In the genomic region with DNA sequence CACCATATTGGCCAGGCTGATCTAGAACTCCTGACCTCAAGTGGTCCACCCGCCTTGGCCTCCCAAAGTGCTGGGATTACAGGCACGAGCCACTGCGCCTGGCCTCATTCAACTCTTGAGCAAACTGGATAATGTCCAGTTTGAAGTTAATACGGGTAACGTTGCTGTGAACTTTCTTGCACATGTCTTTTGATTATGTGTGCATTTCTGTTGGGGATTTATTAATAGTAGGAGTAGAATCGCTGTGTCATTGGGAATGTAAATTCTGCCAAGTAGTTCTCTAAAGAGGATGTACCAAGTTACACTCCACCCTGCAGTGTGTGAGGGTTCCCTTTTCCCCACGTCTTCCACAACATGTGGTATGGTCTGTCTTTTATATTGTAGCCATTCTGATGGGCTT, we compare ENCODE assay signal across 1 cellular context.
TF ChIP-seq lines count a peak whose summit lies in the region.

No MANE protein-coding gene starts in this region.

TF ChIP-seq in K562, 482 proteins besides CTCF, POLR2A, EP300 and RAD21 (continued from another document):
- TF ChIP-seq ARID3B (CRISPR knock-in tag; IDR thresholded peaks at IDR 0.05; ENCODE audit: borderline replicate concordance) (no peak), ZNF316 (IDR thresholded peaks at IDR 0.05) (peak; percentile 84), NFE2L1 (tag; IDR thresholded peaks at IDR 0.05; ENCODE audit: borderline replicate concordance, low read depth) (peak; percentile 39; the same call in 1 of the 2 replicates), NONO (IDR thresholded peaks at IDR 0.05; ENCODE audit: low read depth in 2 of 2, low read length in 1 of 2) (no peak), FOXK2 (conservative IDR thresholded peaks at IDR 0.05 in 1 of 2, IDR thresholded peaks at IDR 0.05 in 1 of 2; ENCODE audit: low read depth in 2 of 2) (peak in 1 of 2 experiments; percentile 96; a peak in 2 of 4 replicates), SREBF2 (CRISPR knock-in tag; IDR thresholded peaks at IDR 0.05) (no peak), ATF7 (IDR thresholded peaks at IDR 0.05) (peak; percentile 84)
